Comparison of ENCODE assay signal across 15 cellular contexts in genomic region chr5:124871299-124871698, GRCh38.
A peak's percentile ranks its signal among the peaks of the same experiment; 100 is the strongest.
DNase-seq lines count a peak whose midpoint lies in the region; ATAC-seq and TF ChIP-seq lines count a peak whose summit lies in the region.
"Had no signal": no experiment of that assay in that cellular context is flagged by ENCODE, and none has a peak within 500 bp of the region (broad histone marks: within the 10 kb centered on the region; RNA-seq: fewer than 3 reads in every experiment).

No MANE protein-coding gene starts in this region.

- H3K9me3 ChIP-seq in SK-N-SH (no peaks in the 10 kb centered on the region), endodermal cell (ENCODE audit: control insufficient read depth, low read length) (no peaks in the 10 kb centered on the region)
- H3K9me3 ChIP-seq in CD8-positive, alpha-beta T cell (ENCODE audit: low read length): no peaks in the 10 kb centered on the region
- H3K9me3 ChIP-seq: BLaER1, thoracic aorta had no signal

- no peaks in the 10 kb centered on the region for H3K9me3 Mint-ChIP-seq in CD8-positive, alpha-beta T cell
- peaks cover 8% of the 10 kb centered on the region for H3K9me3 Mint-ChIP-seq in endodermal cell
- H3K9me3 Mint-ChIP-seq: natural killer cell had no signal

- H3K27me3 ChIP-seq in SK-N-SH (ENCODE audit: insufficient read depth) (no peaks in the 10 kb centered on the region), endodermal cell (ENCODE audit: control insufficient read depth, insufficient read depth, low read length, poor library complexity, severe bottlenecking) (no peaks in the 10 kb centered on the region)
- no peaks in the 10 kb centered on the region for H3K27me3 ChIP-seq in CD8-positive, alpha-beta T cell (ENCODE audit: insufficient read depth, low read length)
- H3K27me3 ChIP-seq: BLaER1 had no signal

- no peaks in the 10 kb centered on the region for H4K20me1 ChIP-seq in SK-N-SH (ENCODE audit: insufficient read depth)
- H4K20me1 ChIP-seq: BLaER1 had no signal

- CTCF ChIA-PET in SK-N-SH (lab: Yijun Ruan, JAX): interaction anchor here (0.7 kb wide), 1 partner anchor 17 kb away, joined by 3 read pairs; no protein-coding TSS in a partner anchor
- CTCF ChIA-PET in CD8-positive, alpha-beta T cell (lab: Charles Lee): no interaction called here

- no peak for TF ChIP-seq EP300 in SK-N-SH (IDR thresholded peaks at IDR 0.05; ENCODE audit: borderline replicate concordance in 1 of 2, low read depth in 1 of 2, low read length in 1 of 2)

- H3K27ac Mint-ChIP-seq in CD8-positive, alpha-beta T cell: no peak overlapping the region
- H3K27ac Mint-ChIP-seq in endodermal cell: no peak overlapping the region
- H3K27ac Mint-ChIP-seq: natural killer cell had no signal

- peaks cover 7% of the 10 kb centered on the region for H3K4me1 Mint-ChIP-seq in CD8-positive, alpha-beta T cell (ENCODE audit: low read depth)
- peaks cover 22% of the 10 kb centered on the region for H3K4me1 Mint-ChIP-seq in endodermal cell
- H3K4me1 Mint-ChIP-seq: central memory CD8-positive, alpha-beta T cell had no signal

- TF ChIP-seq CTCF in AG10803 (conservative IDR thresholded peaks at IDR 0.05; ENCODE audit: low read length) (no peak), SK-N-SH (IDR thresholded peaks at IDR 0.05) (no peak), endodermal cell (conservative IDR thresholded peaks at IDR 0.05) (no peak)
- no peak for TF ChIP-seq CTCF in CD8-positive, alpha-beta T cell (IDR thresholded peaks at IDR 0.05)

- POLR2A ChIA-PET in SK-N-SH (lab: Yijun Ruan, JAX): no interaction called here
- POLR2A ChIA-PET in CD8-positive, alpha-beta T cell (lab: Charles Lee): no interaction called here

- no peak overlapping the region for H3K4me3 Mint-ChIP-seq in CD8-positive, alpha-beta T cell
- H3K4me3 Mint-ChIP-seq in endodermal cell: no peak overlapping the region
- H3K4me3 Mint-ChIP-seq: central memory CD8-positive, alpha-beta T cell; natural killer cell had no signal

- H3K4me1 ChIP-seq in SK-N-SH (ENCODE audit: control insufficient read depth in 1 of 2, insufficient read depth in 2 of 2, low read depth in 1 of 2, low read length in 1 of 2) (peaks cover 7 to 11% of the 10 kb centered on the region in 2 experiments; a peak in 2 of 4 replicates), endodermal cell (ENCODE audit: control insufficient read depth, insufficient read depth, low read length) (no peaks in the 10 kb centered on the region)
- no peaks in the 10 kb centered on the region for H3K4me1 ChIP-seq in CD8-positive, alpha-beta T cell (ENCODE audit: insufficient read depth, low read length)

- no peak for ATAC-seq in CD8-positive, alpha-beta T cell
- ATAC-seq: natural killer cell had no signal

- WGBS in SK-N-SH (ENCODE audit: low lambda C conversion rate): 73% methylated on average over 2 of the region's 2 CpGs
- WGBS in endodermal cell (ENCODE audit: insufficient coverage in 1 of 2, insufficient read length in 1 of 2), 2 experiments: 90% methylated on average over 1 of the region's 2 CpGs; no CpG with 5 or more reads in 1 of the 2 experiments

- H3K27ac ChIP-seq in SK-N-SH (ENCODE audit: low read depth in 2 of 2, low read length in 1 of 2) (peak overlapping the region in 1 of 2 experiments; percentile 28; a peak in 1 of 4 replicates), endodermal cell (ENCODE audit: low read depth, low read length) (no peak overlapping the region)
- no peak overlapping the region for H3K27ac ChIP-seq in CD8-positive, alpha-beta T cell (ENCODE audit: low read depth, low read length)
- H3K27ac ChIP-seq: BLaER1, SK-N-MC, thoracic aorta had no signal

- H2AFZ ChIP-seq in SK-N-SH (ENCODE audit: low read depth): no peak overlapping the region

- H3K79me2 ChIP-seq in SK-N-SH (ENCODE audit: insufficient read depth): no peaks in the 10 kb centered on the region

- H3K36me3 Mint-ChIP-seq in CD8-positive, alpha-beta T cell: no peaks in the 10 kb centered on the region
- peaks cover 2% of the 10 kb centered on the region for H3K36me3 Mint-ChIP-seq in endodermal cell (ENCODE audit: low read depth)

- TF ChIP-seq RAD21 in SK-N-SH (IDR thresholded peaks at IDR 0.05; ENCODE audit: low read length): no peak

- no peaks in the 10 kb centered on the region for H3K27me3 Mint-ChIP-seq in CD8-positive, alpha-beta T cell (ENCODE audit: low read depth)
- H3K27me3 Mint-ChIP-seq in endodermal cell (ENCODE audit: insufficient read depth): no peaks in the 10 kb centered on the region
- H3K27me3 Mint-ChIP-seq: central memory CD8-positive, alpha-beta T cell had no signal

- H3K36me3 ChIP-seq in SK-N-SH (replicated peaks in 1 of 2; ENCODE audit: control insufficient read depth in 1 of 2, insufficient read depth in 2 of 2, low read length in 1 of 2): no peaks in the 10 kb centered on the region
- no peaks in the 10 kb centered on the region for H3K36me3 ChIP-seq in CD8-positive, alpha-beta T cell (ENCODE audit: insufficient read depth, low read length)
- no peaks in the 10 kb centered on the region for H3K36me3 ChIP-seq in endodermal cell (ENCODE audit: control insufficient read depth, insufficient read depth, low read length)
- H3K36me3 ChIP-seq: BLaER1, thoracic aorta had no signal

- no peak overlapping the region for H3K4me2 ChIP-seq in SK-N-SH
- H3K4me2 ChIP-seq: BLaER1 had no signal

- no peaks in the 10 kb centered on the region for H3K9me2 ChIP-seq in SK-N-SH

- peaks cover 3% of the 10 kb centered on the region for H3F3A ChIP-seq in SK-N-SH (replicated peaks; ENCODE audit: insufficient read depth)

- intact Hi-C loops in CD8-positive, alpha-beta T cell (cut with DNase I, micrococcal nuclease): no loop called here

- peak; percentile 63 for DNase-seq in AG10803 (ENCODE audit: low read depth)
- DNase-seq in HT1080 (ENCODE audit: low read depth): peak; percentile 27
- no peak for DNase-seq in SK-N-SH
- DNase-seq in fibroblast of peridontal ligament (ENCODE audit: extremely low read depth): peak; percentile 70
- DNase-seq in GF-D8 (lab: John Stamatoyannopoulos, UW): no peak
- no peak for DNase-seq in NCI-H510A treated with DMSO at 0.1 percent for 48 hours (lab: John Stamatoyannopoulos, UW)
- no peak for DNase-seq in CD8-positive, alpha-beta T cell
- DNase-seq in endodermal cell: no peak
- DNase-seq: activated gamma-delta T cell, natural killer cell, NCI-H345 had no signal

- H3K4me3 ChIP-seq in AG10803 (ENCODE audit: low read length): no peak overlapping the region
- H3K4me3 ChIP-seq in SK-N-SH (ENCODE audit: low read depth in 2 of 2, low read length in 1 of 2): no peak overlapping the region
- H3K4me3 ChIP-seq in CD8-positive, alpha-beta T cell (ENCODE audit: low read depth, low read length): no peak overlapping the region
- H3K4me3 ChIP-seq in endodermal cell (ENCODE audit: low read length): no peak overlapping the region
- H3K4me3 ChIP-seq: BLaER1, SK-N-MC, thoracic aorta had no signal

- H3K9ac ChIP-seq in SK-N-SH: no peak overlapping the region
- no peak overlapping the region for H3K9ac ChIP-seq in endodermal cell (ENCODE audit: extremely low read depth, low read length, poor library complexity, severe bottlenecking)
- H3K9ac ChIP-seq: BLaER1 had no signal

TF ChIP-seq in SK-N-SH, 30 proteins besides CTCF, POLR2A, EP300 and RAD21:
- TF ChIP-seq FOXM1 (IDR thresholded peaks at IDR 0.05; ENCODE audit: low read depth): no peak
- TF ChIP-seq JUND (IDR thresholded peaks at IDR 0.05): 0 out of 2 replicates have a peak, but pooled peaks have one; percentile 18
- peak; percentile 67 for TF ChIP-seq NFIC (IDR thresholded peaks at IDR 0.05; ENCODE audit: borderline replicate concordance)
- peak; percentile 31; the same call in 1 of the 2 replicates for TF ChIP-seq PBX3 (IDR thresholded peaks at IDR 0.05)
- no peak for TF ChIP-seq FOXJ3 (CRISPR knock-in tag; IDR thresholded peaks at IDR 0.05)
- peak; percentile 17; the same call in 1 of the 2 replicates for TF ChIP-seq FOSL2 (IDR thresholded peaks at IDR 0.05; ENCODE audit: borderline replicate concordance, low read depth)
- TF ChIP-seq REST (IDR thresholded peaks at IDR 0.05; ENCODE audit: low read depth, low read length): no peak
- TF ChIP-seq TCF12 (IDR thresholded peaks at IDR 0.05): peak; percentile 34; the same call in 1 of the 2 replicates

Comparison
In these comparisons a context has a peak if more than half of its experiments do, and no peak if none do; other contexts are left out.
1. DNase-seq: peak in AG10803 (single experiment), HT1080 (single experiment) and fibroblast of peridontal ligament (single experiment); none in SK-N-SH (single experiment), GF-D8 (single experiment), NCI-H510A treated with DMSO at 0.1 percent for 48 hours (single experiment), CD8-positive, alpha-beta T cell (0 of 7) and endodermal cell (single experiment).